26 cellular contexts compared by ENCODE assay signal in genomic region chr6:22098623-22099022, GRCh38.
DNase-seq lines count a peak whose midpoint lies in the region; ATAC-seq and TF ChIP-seq lines count a peak whose summit lies in the region.
"Had no signal": no experiment of that assay in that cellular context is flagged by ENCODE, and none has a peak within 500 bp of the region (broad histone marks: within the 10 kb centered on the region; RNA-seq: fewer than 3 reads in every experiment).

No MANE protein-coding gene starts in this region.

- peaks cover 40% of the 10 kb centered on the region for H3K4me1 Mint-ChIP-seq in nephron
- peaks cover 18% of the 10 kb centered on the region for H3K4me1 Mint-ChIP-seq in nephron progenitor cell
- H3K4me1 Mint-ChIP-seq: activated CD8-positive, alpha-beta memory T cell treated with anti-CD3 and anti-CD28 coated beads, Interleukin-2, amount 10 ng/mL, durations not matched to agents 7 days and 5 days had no signal

- H3K9me3 Mint-ChIP-seq in nephron (peaks cover 11% of the 10 kb centered on the region), nephron progenitor cell (peaks cover 15% of the 10 kb centered on the region)

- H3K36me3 Mint-ChIP-seq in nephron (ENCODE audit: low read depth) (peaks cover 32% of the 10 kb centered on the region), nephron progenitor cell (ENCODE audit: low read depth) (peaks cover 50% of the 10 kb centered on the region)
- H3K36me3 Mint-ChIP-seq: activated CD8-positive, alpha-beta memory T cell treated with anti-CD3 and anti-CD28 coated beads, Interleukin-2, amount 10 ng/mL, durations not matched to agents 7 days and 5 days; activated naive CD4-positive, alpha-beta T cell treated with anti-CD3 and anti-CD28 coated beads, Interleukin-2, amount 50 U/mL, for 72 hours had no signal

- H3K4me3 ChIP-seq in WERI-Rb-1 (ENCODE audit: low read depth, low read length), result no peak overlapping the region
- H3K4me3 ChIP-seq: heart right ventricle, left ventricle myocardium inferior, spleen had no signal

- peak overlapping the region; percentile 74 for H3K27ac ChIP-seq in WERI-Rb-1
- H3K27ac ChIP-seq: 22Rv1, heart right ventricle, left ventricle myocardium inferior, neutrophil, spleen had no signal

- no peaks in the 10 kb centered on the region for H3K36me3 ChIP-seq in WERI-Rb-1
- H3K36me3 ChIP-seq: heart right ventricle, left ventricle myocardium inferior, neutrophil, spleen had no signal

- TF ChIP-seq CTCF in WERI-Rb-1 (IDR thresholded peaks at IDR 0.05; ENCODE audit: low read depth, low read length), result no peak
- no peak for TF ChIP-seq CTCF in nephron (IDR thresholded peaks at IDR 0.05; ENCODE audit: unreplicated experiment in 3 of 3)
- no peak for TF ChIP-seq CTCF in nephron progenitor cell (IDR thresholded peaks at IDR 0.05)

- peaks cover 5% of the 10 kb centered on the region for H3K9me3 ChIP-seq in WERI-Rb-1 (ENCODE audit: severe bottlenecking)
- H3K9me3 ChIP-seq: Caco-2, heart right ventricle, left ventricle myocardium inferior, neutrophil, spleen had no signal

- DNase-seq in DMS153 (lab: John Stamatoyannopoulos, UW), result peak; percentile 31
- DNase-seq in DMS153 treated with DMSO at 0.1 percent for 48 hours (lab: John Stamatoyannopoulos, UW; ENCODE audit: unreplicated experiment), result no peak
- DNase-seq in NCI-H524 (lab: John Stamatoyannopoulos, UW), result peak; percentile 68 to 88
- DNase-seq in WERI-Rb-1, result no peak
- DNase-seq in T1000 (lab: John Stamatoyannopoulos, UW), result no peak
- DNase-seq in nephron progenitor cell, result no peak
- DNase-seq: activated CD4-positive, alpha-beta T cell treated with anti-CD3 and anti-CD28 coated beads for 4 hours; activated CD8-positive, alpha-beta memory T cell treated with anti-CD3 and anti-CD28 coated beads, Interleukin-2, amount 10 ng/mL, durations not matched to agents 7 days and 5 days; Caco-2; HCEC 1CT; heart right ventricle; Karpas-422; left ventricle myocardium inferior; NCI-H1048; spleen; stimulated activated CD4-positive, alpha-beta T cell treated with anti-CD3 and anti-CD28 coated beads, Interleukin-4, amount 100 ng/mL, for 24 hours; stimulated activated naive CD8-positive, alpha-beta T cell treated with anti-CD3 and anti-CD28 coated beads, Interleukin-15, amount 100 ng/mL, for 72 hours; T-helper 1 cell; trophoblast cell had no signal

- H3K27me3 Mint-ChIP-seq in nephron (ENCODE audit: low read depth) (no peaks in the 10 kb centered on the region), nephron progenitor cell (ENCODE audit: low read depth, poor library complexity) (no peaks in the 10 kb centered on the region)
- H3K27me3 Mint-ChIP-seq: activated CD8-positive, alpha-beta memory T cell treated with anti-CD3 and anti-CD28 coated beads, Interleukin-2, amount 10 ng/mL, durations not matched to agents 7 days and 5 days; B cell; stimulated activated naive CD8-positive, alpha-beta T cell treated with anti-CD3 and anti-CD28 coated beads, Interleukin-15, amount 100 ng/mL, for 72 hours had no signal

- H3K27me3 ChIP-seq in WERI-Rb-1 (ENCODE audit: insufficient read depth, low read depth, severe bottlenecking), result no peaks in the 10 kb centered on the region
- H3K27me3 ChIP-seq: heart right ventricle, neutrophil, spleen had no signal

- H3K27ac Mint-ChIP-seq in nephron, result peak overlapping the region; percentile 33 to 63 (median 59)
- H3K27ac Mint-ChIP-seq in nephron progenitor cell, result no peak overlapping the region
- H3K27ac Mint-ChIP-seq: activated CD8-positive, alpha-beta memory T cell treated with anti-CD3 and anti-CD28 coated beads, Interleukin-2, amount 10 ng/mL, durations not matched to agents 7 days and 5 days; activated naive CD4-positive, alpha-beta T cell treated with anti-CD3 and anti-CD28 coated beads, Interleukin-2, amount 50 U/mL, for 72 hours; activated T-helper 1 cell treated with anti-CD3 and anti-CD28 coated beads, Interleukin-12 subunit alpha, Interleukin-12 subunit beta, Interleukin-2, Interleukin-4 antibody, amounts not matched to agents 30 ng/mL and 10 ng/mL and 1 ng/mL, durations not matched to agents 14 hours and 24 hours and 36 hours; B cell; stimulated activated naive CD8-positive, alpha-beta T cell treated with anti-CD3 and anti-CD28 coated beads, Interleukin-15, amount 100 ng/mL, for 72 hours had no signal

- H3K4me3 Mint-ChIP-seq in nephron, result no peak overlapping the region
- H3K4me3 Mint-ChIP-seq in nephron progenitor cell, result no peak overlapping the region
- H3K4me3 Mint-ChIP-seq: activated CD8-positive, alpha-beta memory T cell treated with anti-CD3 and anti-CD28 coated beads, Interleukin-2, amount 10 ng/mL, durations not matched to agents 7 days and 5 days; activated T-helper 1 cell treated with anti-CD3 and anti-CD28 coated beads, Interleukin-12 subunit alpha, Interleukin-12 subunit beta, Interleukin-2, Interleukin-4 antibody, amounts not matched to agents 30 ng/mL and 10 ng/mL and 1 ng/mL, durations not matched to agents 14 hours and 24 hours and 36 hours; B cell; stimulated activated naive CD8-positive, alpha-beta T cell treated with anti-CD3 and anti-CD28 coated beads, Interleukin-15, amount 100 ng/mL, for 72 hours had no signal

- no peak for ATAC-seq in GM21737 (IDR thresholded peaks at IDR 0.05; ENCODE audit: unreplicated experiment)
- ATAC-seq: activated CD8-positive, alpha-beta memory T cell treated with anti-CD3 and anti-CD28 coated beads, Interleukin-2, amount 10 ng/mL, durations not matched to agents 7 days and 5 days; activated naive CD4-positive, alpha-beta T cell treated with anti-CD3 and anti-CD28 coated beads, Interleukin-2, amount 50 U/mL, for 72 hours; heart right ventricle; stimulated activated naive CD8-positive, alpha-beta T cell treated with anti-CD3 and anti-CD28 coated beads, Interleukin-15, amount 100 ng/mL, for 72 hours had no signal

Comparison
In these comparisons a context has a peak if more than half of its experiments do, and no peak if none do; other contexts are left out.
1. DNase-seq: peak in DMS153 (single experiment) and NCI-H524 (2 of 2); none in DMS153 treated with DMSO at 0.1 percent for 48 hours (single experiment), WERI-Rb-1 (single experiment), T1000 (single experiment) and nephron progenitor cell (single experiment).